9 cellular contexts compared by ENCODE assay signal in genomic region chr2:145692971-145693478, GRCh38.
DNase-seq lines count a peak whose midpoint lies in the region; ATAC-seq and FAIRE-seq lines count a peak whose summit lies in the region.
"Had no signal": no experiment of that assay in that cellular context is flagged by ENCODE, and none has a peak within 500 bp of the region (broad histone marks: within the 10 kb centered on the region; RNA-seq: fewer than 3 reads in every experiment).

No MANE protein-coding gene starts in this region.

- H3K27me3 Mint-ChIP-seq in memory B cell: no peaks in the 10 kb centered on the region
- H3K27me3 Mint-ChIP-seq: activated naive CD8-positive, alpha-beta T cell had no signal

- peaks cover 11% of the 10 kb centered on the region for H3K4me1 Mint-ChIP-seq in memory B cell

- peak overlapping the region; percentile 41 for H3K27ac Mint-ChIP-seq in memory B cell
- H3K27ac Mint-ChIP-seq: activated naive CD8-positive, alpha-beta T cell had no signal

- H3K4me3 Mint-ChIP-seq in memory B cell: peak overlapping the region; percentile 17
- H3K4me3 Mint-ChIP-seq: activated naive CD8-positive, alpha-beta T cell had no signal

- ATAC-seq in HG03159 (IDR thresholded peaks at IDR 0.05; ENCODE audit: unreplicated experiment) (peak; percentile 93), memory B cell (ENCODE audit: low read depth) (peak; percentile 77)

- no peaks in the 10 kb centered on the region for H3K36me3 Mint-ChIP-seq in memory B cell
- H3K36me3 Mint-ChIP-seq: activated naive CD8-positive, alpha-beta T cell had no signal

- DNase-seq in AG08396 (ENCODE audit: low spot score): peak; percentile 3
- DNase-seq in GM19239 (ENCODE audit: insufficient read length, low spot score): peak; percentile 0
- DNase-seq in SKM-1 (lab: John Stamatoyannopoulos, UW; ENCODE audit: unreplicated experiment): peak; percentile 97
- DNase-seq in memory B cell (ENCODE audit: low spot score in 2 of 2): no peak
- DNase-seq in DMS53 (lab: John Stamatoyannopoulos, UW): no peak
- DNase-seq in stimulated activated CD4-positive, alpha-beta T cell treated with anti-CD3 and anti-CD28 coated beads, Interleukin-2, amount 100 ng/mL, for 48 hours: no peak
- DNase-seq in NCI-H2196 (lab: John Stamatoyannopoulos, UW; ENCODE audit: unreplicated experiment): no peak

- no peaks in the 10 kb centered on the region for H3K9me3 Mint-ChIP-seq in memory B cell

- peak; percentile 31 for FAIRE-seq in GM19239 (lab: Jason Lieb, UNC)

Comparison
In these comparisons a context has a peak if more than half of its experiments do, and no peak if none do; other contexts are left out.
1. DNase-seq: peak in AG08396 (single experiment), GM19239 (single experiment) and SKM-1 (single experiment); none in memory B cell (0 of 2), DMS53 (single experiment), stimulated activated CD4-positive, alpha-beta T cell treated with anti-CD3 and anti-CD28 coated beads, Interleukin-2, amount 100 ng/mL, for 48 hours (0 of 2) and NCI-H2196 (single experiment).